In genomic region chrX:153549231-153549630, GRCh38 we compare ENCODE assay signal across 27 cellular contexts.
"Had no signal": no experiment of that assay in that cellular context is flagged by ENCODE, and none has a peak within 500 bp of the region (broad histone marks: within the 10 kb centered on the region; RNA-seq: fewer than 3 reads in every experiment).

No MANE protein-coding gene starts in this region.

- DNase-seq: Kasumi-1; KG1; MG63; NCI-H1092; NCI-H1105; NCI-H1417 treated with DMSO at 0.1 percent for 48 hours; NCI-H1436 treated with DMSO at 0.1 percent for 48 hours; NCI-H1694 treated with DMSO at 0.1 percent for 48 hours; NCI-H187 treated with DMSO at 0.1 percent for 48 hours; NCI-H2029; NCI-H2081; NCI-H2171 treated with DMSO at 0.1 percent for 48 hours; NCI-H2227 treated with DMSO at 0.1 percent for 48 hours; NCI-H345; NCI-H446; NCI-H510A treated with DMSO at 0.1 percent for 48 hours; NCI-H524 treated with DMSO at 0.1 percent for 48 hours; NCI-H526 treated with DMSO at 0.1 percent for 48 hours; NCI-H774; NK-92 treated with Interleukin-12 subunit alpha and Interleukin-12 subunit beta, amount 100 ng/mL, for 24 hours; OCI-M1; PC-3; Peyer's patch; SHP77; SIG-M5; SJCRH30; T-cell had no signal
